Comparison of ENCODE assay signal across 8 cellular contexts in genomic region chr19:55062735-55063491, GRCh38. TPM values are rescaled to one million over a fixed set of nuclear protein-coding genes. Genes with fewer than 3 reads are reported as not detected.
A peak's percentile ranks its signal among the peaks of the same experiment; 100 is the strongest.
DNase-seq lines count a peak whose midpoint lies in the region; ATAC-seq, FAIRE-seq and TF ChIP-seq lines count a peak whose summit lies in the region.

RDH13 (minus strand) TSS chr19:55063148; CDS start chr19:55063032, 116 bp downstream.

- no peak for TF ChIP-seq EP300 in gastroesophageal sphincter (IDR thresholded peaks at IDR 0.05)

- H3K4me1 ChIP-seq in gastroesophageal sphincter (peaks cover 0 to 21% (median 8%) of the 10 kb centered on the region in 3 donors), neutrophil (ENCODE audit: control insufficient read depth in 1 of 2, insufficient read depth in 1 of 2, low read depth in 1 of 2, low read length in 1 of 2) (peaks cover 8 to 11% of the 10 kb centered on the region in 2 experiments), subcutaneous abdominal adipose tissue (ENCODE audit: control insufficient read depth in 5 of 5, insufficient read depth in 5 of 5, low read length in 5 of 5) (peaks cover 0 to 15% (median 9%) of the 10 kb centered on the region in 5 donors)

- peak within 1 kb of the TSS; percentile 39 to 78 (median 72) for H3K27ac ChIP-seq in gastroesophageal sphincter
- H3K27ac ChIP-seq in neutrophil, result no peak within 1 kb of the TSS
- H3K27ac ChIP-seq in subcutaneous abdominal adipose tissue (ENCODE audit: low read depth, low read length), result no peak within 1 kb of the TSS

- DNase-seq in HEK293T (ENCODE audit: extremely low spot score) (peak; percentile 100), NCI-H1048 (lab: John Stamatoyannopoulos, UW) (peak; percentile 89), SK-N-DZ (ENCODE audit: low spot score) (peak; percentile 85)
- peak; percentile 93 to 99 (median 96) for DNase-seq in activated naive CD4-positive, alpha-beta T cell (lab: John Stamatoyannopoulos, UW)

- peak; percentile 55 for TF ChIP-seq POLR2A in gastroesophageal sphincter (IDR thresholded peaks at IDR 0.05)

- peak; percentile 93 for FAIRE-seq in G401.6 (lab: Jason Lieb, UNC)

- peak within 1 kb of the TSS; percentile 16 to 85 (median 81) for H3K9ac ChIP-seq in subcutaneous abdominal adipose tissue (ENCODE audit: low read length in 5 of 5)

- H3K9me3 ChIP-seq in gastroesophageal sphincter (no peaks in the 10 kb centered on the region), neutrophil (no peaks in the 10 kb centered on the region), subcutaneous abdominal adipose tissue (ENCODE audit: control insufficient read depth in 5 of 5, low read length in 5 of 5) (no peaks in the 10 kb centered on the region)

- H3K4me3 ChIP-seq in gastroesophageal sphincter, result peak within 1 kb of the TSS; percentile 65 to 90
- peak within 1 kb of the TSS; percentile 26 to 29 for H3K4me3 ChIP-seq in neutrophil (ENCODE audit: low read depth in 1 of 2, low read length in 1 of 2)
- H3K4me3 ChIP-seq in subcutaneous abdominal adipose tissue (ENCODE audit: low read depth in 1 of 5, low read length in 5 of 5), result peak within 1 kb of the TSS; percentile 69 to 88 (median 77)

- CTCF ChIA-PET in HEK293T (lab: Yijun Ruan, JAX), result interaction anchor here (0.7 kb wide), 1 partner anchor 84 kb away, joined by 3 read pairs; no protein-coding TSS in a partner anchor

- H3K27me3 ChIP-seq in gastroesophageal sphincter (peaks cover 19% of the 10 kb centered on the region), neutrophil (peaks cover 66% of the 10 kb centered on the region), subcutaneous abdominal adipose tissue (ENCODE audit: control insufficient read depth in 5 of 5, insufficient read depth in 4 of 5, low read length in 5 of 5) (peaks cover 0 to 15% (median 5%) of the 10 kb centered on the region in 5 donors)

- H3K36me3 ChIP-seq in gastroesophageal sphincter (peaks cover 0 to 15% of the 10 kb centered on the region in 2 donors), neutrophil (no peaks in the 10 kb centered on the region), subcutaneous abdominal adipose tissue (ENCODE audit: control insufficient read depth in 5 of 5, insufficient read depth in 5 of 5, low read length in 5 of 5) (peaks cover 0 to 14% (median 10%) of the 10 kb centered on the region in 5 donors)

- POLR2A ChIA-PET in HEK293T (lab: Yijun Ruan, JAX), result interaction anchor here (0.6 to 1.2 kb wide), 7 partner anchors 11 to 84 kb away, joined by 3 to 9 read pairs (median 3); partner anchors contain the start of gene EPS8L1

- ATAC-seq in gastroesophageal sphincter, result peak; percentile 100

- WGBS in gastroesophageal sphincter (ENCODE audit: low coverage in 1 of 2), 2 donors, result 4 to 6% methylated on average over 4 to 11 of the region's 70 CpGs

- TF ChIP-seq CTCF in gastroesophageal sphincter (IDR thresholded peaks at IDR 0.05), result no peak
- TF ChIP-seq CTCF in neutrophil (IDR thresholded peaks at IDR 0.05), result no peak

TF ChIP-seq in HEK293T, 16 proteins besides CTCF, POLR2A, EP300 and RAD21:
- no peak for TF ChIP-seq SUZ12 (IDR thresholded peaks at IDR 0.05)
- no peak for TF ChIP-seq FOXK2 (IDR thresholded peaks at IDR 0.05)
- TF ChIP-seq L3MBTL2 (conservative IDR thresholded peaks at IDR 0.05), result no peak; the same call in 1 of the 2 replicates
- TF ChIP-seq LEF1 (IDR thresholded peaks at IDR 0.05; ENCODE audit: borderline replicate concordance), result no peak
- TF ChIP-seq ARNT (IDR thresholded peaks at IDR 0.05), result no peak
- no peak for TF ChIP-seq NFRKB (IDR thresholded peaks at IDR 0.05)
- TF ChIP-seq PKNOX1 (IDR thresholded peaks at IDR 0.05), result peak; percentile 61
- TF ChIP-seq FOXM1 (IDR thresholded peaks at IDR 0.05; ENCODE audit: borderline replicate concordance), result no peak
- TF ChIP-seq SP1 (IDR thresholded peaks at IDR 0.05), result peak; percentile 73

RNA-seq across cellular contexts. Expression of gene RDH13, which starts in this region (rescaled TPM):
- 10.0 and 11.3 TPM in 2 replicates for polyA plus RNA-seq in SK-N-DZ (2014; cell fraction: cytosol; rRNA removed)
- 7.4 and 9.5 TPM in 2 replicates for polyA plus RNA-seq in SK-N-DZ (2014; cell fraction: nucleus; rRNA removed)
- total RNA-seq in gastroesophageal sphincter, result 10 to 100 TPM in 3 of 4 donors, 1 to 10 TPM in 1; 10.0 to 15.6 (median 13.9) TPM

Comparison
In these comparisons a context has a peak if more than half of its experiments do, and no peak if none do; other contexts are left out.
1. H3K27ac ChIP-seq: peak in gastroesophageal sphincter (4 of 4); none in neutrophil (single experiment) and subcutaneous abdominal adipose tissue (single experiment).
2. H3K4me3 ChIP-seq: peak in every context shown above with its lines; median percentile 78 in gastroesophageal sphincter; 77 in subcutaneous abdominal adipose tissue; 28 in neutrophil.
3. Peak in every context shown above with its lines, with median percentiles within 50 percentile points of each other: DNase-seq.